In genomic region chr4:35124116-35124515, GRCh38 we compare ENCODE assay signal across 17 cellular contexts.
"Had no signal": no experiment of that assay in that cellular context is flagged by ENCODE, and none has a peak within 500 bp of the region (broad histone marks: within the 10 kb centered on the region; RNA-seq: fewer than 3 reads in every experiment).

No MANE protein-coding gene starts in this region.

- H3K27ac Mint-ChIP-seq: activated B cell treated with CpG ODN at 0.5 μM for 24 hours; activated CD8-positive, alpha-beta T cell treated with anti-CD3 and anti-CD28 coated beads for 36 hours; effector memory CD8-positive, alpha-beta T cell; T-helper 2 cell treated with Interferon-gamma antibody and Interleukin-4, amounts not matched to agents 5 μg/mL and 100 μg/mL, for 36 hours had no signal

- H3K36me3 ChIP-seq: gastrocnemius medialis, heart right ventricle, tibial artery, vagina had no signal

- ATAC-seq: activated CD8-positive, alpha-beta T cell treated with anti-CD3 and anti-CD28 coated beads for 36 hours; activated T-cell treated with anti-CD3 and anti-CD28 coated beads, Interleukin-2, amount 50 U/mL, for 4 hours; effector memory CD8-positive, alpha-beta T cell; gastrocnemius medialis; heart right ventricle had no signal

- H3K27ac ChIP-seq: gastrocnemius medialis, heart right ventricle, skin epidermis, tibial artery, vagina had no signal

- H3K4me1 Mint-ChIP-seq: activated B cell treated with CpG ODN at 0.5 μM for 24 hours had no signal

- H3K4me1 ChIP-seq: gastrocnemius medialis, heart right ventricle, tibial artery, vagina had no signal

- H3K27me3 Mint-ChIP-seq: activated B cell treated with CpG ODN at 0.5 μM for 24 hours; activated CD8-positive, alpha-beta T cell treated with anti-CD3 and anti-CD28 coated beads for 36 hours; effector memory CD8-positive, alpha-beta T cell had no signal

- H3K4me3 Mint-ChIP-seq: activated B cell treated with CpG ODN at 0.5 μM for 24 hours; activated CD8-positive, alpha-beta T cell treated with anti-CD3 and anti-CD28 coated beads for 36 hours; activated T-cell treated with anti-CD3 and anti-CD28 coated beads, Interleukin-2, amount 50 U/mL, for 4 hours; effector memory CD8-positive, alpha-beta T cell; T-helper 2 cell treated with Interferon-gamma antibody and Interleukin-4, amounts not matched to agents 5 μg/mL and 100 μg/mL, for 36 hours had no signal

- H3K9me3 Mint-ChIP-seq: activated B cell treated with CpG ODN at 0.5 μM for 24 hours; activated T-cell treated with anti-CD3 and anti-CD28 coated beads, Interleukin-2, amount 50 U/mL, for 4 hours had no signal

- H3K9me3 ChIP-seq: gastrocnemius medialis, tibial artery, vagina had no signal

- H3K27me3 ChIP-seq: gastrocnemius medialis, heart right ventricle, tibial artery, vagina had no signal

- DNase-seq: activated B cell treated with CpG ODN at 0.5 μM for 24 hours; activated CD4-positive, alpha-beta T cell treated with anti-CD3 and anti-CD28 coated beads for 48 hours; activated CD8-positive, alpha-beta T cell treated with anti-CD3 and anti-CD28 coated beads for 36 hours; activated effector memory CD4-positive, alpha-beta T cell treated with Interleukin-2 at 50 U/mL for 16 hours; activated naive CD4-positive, alpha-beta T cell treated with anti-CD3 and anti-CD28 coated beads, Interleukin-2, amount 50 U/mL, for 16 hours; activated T-cell treated with anti-CD3 and anti-CD28 coated beads, Interleukin-2, amount 50 U/mL, for 4 hours; cerebellar nuclear complex; dermis blood vessel endothelial cell; effector memory CD8-positive, alpha-beta T cell; gastrocnemius medialis; heart right ventricle; stimulated activated CD4-positive, alpha-beta T cell treated with anti-CD3 and anti-CD28 coated beads, Interleukin-4, amount 100 ng/mL, for 24 hours; stimulated activated naive CD4-positive, alpha-beta T cell; tibial artery had no signal

- H3K4me3 ChIP-seq: gastrocnemius medialis, heart right ventricle, skin epidermis, tibial artery, vagina had no signal
